ENCODE assay signal across 1 cellular context in genomic region chr17:45312477-45313418, GRCh38.
TF ChIP-seq lines count a peak whose summit lies in the region.

No MANE protein-coding gene starts in this region.

TF ChIP-seq in GM12878, 131 proteins besides CTCF, POLR2A, EP300 and RAD21 (continued from another document):
- TF ChIP-seq MLLT1 (IDR thresholded peaks at IDR 0.05) (no peak), NFIC (IDR thresholded peaks at IDR 0.05; ENCODE audit: low read depth, low read length) (0 out of 2 replicates have a peak, but pooled peaks have one; percentile 4), KLF5 (IDR thresholded peaks at IDR 0.05; ENCODE audit: partially characterized antibody) (peak; percentile 11), ASH2L (IDR thresholded peaks at IDR 0.05; ENCODE audit: borderline replicate concordance, low read depth) (0 out of 2 replicates have a peak, but pooled peaks have one; percentile 7), RBBP5 (conservative IDR thresholded peaks at IDR 0.05) (0 out of 2 replicates have a peak, but pooled peaks have one; percentile 4), NR2C1 (IDR thresholded peaks at IDR 0.05) (0 out of 2 replicates have a peak, but pooled peaks have one; percentile 20), NR2C2 (IDR thresholded peaks at IDR 0.05; ENCODE audit: borderline replicate concordance, control insufficient read depth, insufficient read length, low read depth) (no peak), ZNF687 (IDR thresholded peaks at IDR 0.05) (peak; percentile 55; the same call in 1 of the 2 replicates), SUZ12 (IDR thresholded peaks at IDR 0.05; ENCODE audit: unreplicated experiment) (no peak), MXI1 (IDR thresholded peaks at IDR 0.05; ENCODE audit: low read depth, low read length) (no peak), SREBF1 (IDR thresholded peaks at IDR 0.05; ENCODE audit: low read length) (no peak), MYC (IDR thresholded peaks at IDR 0.05; ENCODE audit: insufficient read depth, insufficient read length, insufficient replicate concordance, low read length, severe bottlenecking) (no peak), NFYA (IDR thresholded peaks at IDR 0.05; ENCODE audit: borderline replicate concordance, low read depth, low read length) (no peak), NBN (IDR thresholded peaks at IDR 0.05) (no peak), REST (IDR thresholded peaks at IDR 0.05; ENCODE audit: low read depth, low read length) (no peak), USF1 (IDR thresholded peaks at IDR 0.05; ENCODE audit: borderline replicate concordance, extremely low read length, insufficient read depth, low read depth, low read length) (peak; percentile 61), MTA2 (IDR thresholded peaks at IDR 0.05; ENCODE audit: low read depth) (no peak), SUPT20H (IDR thresholded peaks at IDR 0.05; ENCODE audit: borderline replicate concordance, control insufficient read depth, low read depth, low read length) (no peak), ZNF622 (IDR thresholded peaks at IDR 0.05) (no peak), STAT3 (IDR thresholded peaks at IDR 0.05; ENCODE audit: low read depth, low read length) (no peak), EZH2 (IDR thresholded peaks at IDR 0.05; ENCODE audit: borderline replicate concordance, control insufficient read depth, low read depth, low read length) (no peak), MTA3 (IDR thresholded peaks at IDR 0.05; ENCODE audit: borderline replicate concordance, low read length) (no peak), IKZF2 (IDR thresholded peaks at IDR 0.05) (0 out of 4 replicates have a peak, but pooled peaks of 1 of the 2 experiments have one; percentile 5), ZNF592 (IDR thresholded peaks at IDR 0.05) (peak; percentile 42; the same call in 1 of the 2 replicates), ELK1 (IDR thresholded peaks at IDR 0.05; ENCODE audit: low read depth, low read length) (no peak), HDAC2 (IDR thresholded peaks at IDR 0.05) (no peak), WRNIP1 (IDR thresholded peaks at IDR 0.05; ENCODE audit: borderline replicate concordance, low read depth, low read length) (0 out of 2 replicates have a peak, but pooled peaks have one; percentile 35), ATF2 (IDR thresholded peaks at IDR 0.05; ENCODE audit: low read length) (no peak; the same call in 1 of the 2 replicates), PAX5 (IDR thresholded peaks at IDR 0.05; ENCODE audit: borderline replicate concordance, low read depth, low read length) (no peak), RAD51 (IDR thresholded peaks at IDR 0.05) (peak; percentile 80), BCL3 (IDR thresholded peaks at IDR 0.05; ENCODE audit: borderline replicate concordance, insufficient read depth, low read depth, low read length, poor library complexity, severe bottlenecking) (no peak), PML (IDR thresholded peaks at IDR 0.05; ENCODE audit: low read length) (peak; percentile 46; the same call in 1 of the 2 replicates), ETV6 (conservative IDR thresholded peaks at IDR 0.05 in 1 of 2, IDR thresholded peaks at IDR 0.05 in 1 of 2; ENCODE audit: borderline replicate concordance in 1 of 2, low read depth in 1 of 2) (0 out of 4 replicates have a peak, but pooled peaks of 1 of the 2 experiments have one; percentile 5)
